In the genomic region with DNA sequence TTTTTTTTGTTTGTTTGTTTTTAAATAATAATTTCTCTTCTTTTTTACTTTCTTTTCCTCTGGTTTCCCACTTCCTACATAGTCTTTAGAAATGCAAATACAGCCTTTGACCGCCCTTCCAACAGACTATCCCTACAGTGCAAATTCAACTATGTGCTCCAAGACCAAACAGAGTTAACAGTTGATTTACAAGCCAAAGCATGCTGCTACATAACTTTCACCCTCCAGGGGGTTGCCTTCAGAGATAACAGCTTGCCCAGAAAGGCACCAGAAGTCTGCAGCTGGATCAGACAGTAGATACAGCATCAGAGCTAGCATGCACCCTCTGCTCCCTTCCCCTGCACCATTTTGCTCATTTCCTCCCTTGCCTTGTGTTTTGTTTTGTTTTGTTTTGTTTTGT, we compare ENCODE assay signal across 20 cellular contexts.
"Had no signal": no experiment of that assay in that cellular context is flagged by ENCODE, and none has a peak within 500 bp of the region (broad histone marks: within the 10 kb centered on the region; RNA-seq: fewer than 3 reads in every experiment).

No MANE protein-coding gene starts in this region.

- H3K4me3 ChIP-seq: lung, sigmoid colon, smooth muscle cell, upper lobe of left lung had no signal

- H3K27me3 ChIP-seq: foreskin keratinocyte, sigmoid colon, upper lobe of left lung had no signal

- H3K36me3 Mint-ChIP-seq: activated naive CD4-positive, alpha-beta T cell treated with anti-CD3 and anti-CD28 coated beads, Interleukin-2, amount 50 U/mL, for 72 hours; brain; naive thymus-derived CD4-positive, alpha-beta T cell had no signal

- H3K4me1 ChIP-seq: foreskin keratinocyte, sigmoid colon, upper lobe of left lung had no signal

- H3K4me3 Mint-ChIP-seq: activated CD8-positive, alpha-beta T cell treated with anti-CD3 and anti-CD28 coated beads, Interleukin-2, amount 10 ng/mL, durations not matched to agents 7 days and 5 days; brain; naive thymus-derived CD4-positive, alpha-beta T cell; T-helper 2 cell treated with Interferon-gamma antibody and Interleukin-4, amounts not matched to agents 5 μg/mL and 100 μg/mL, for 36 hours had no signal

- H3K27ac ChIP-seq: foreskin keratinocyte, sigmoid colon, upper lobe of left lung, WERI-Rb-1 had no signal

- ATAC-seq: activated CD8-positive, alpha-beta T cell treated with anti-CD3 and anti-CD28 coated beads, Interleukin-2, amount 10 ng/mL, durations not matched to agents 7 days and 5 days; activated naive CD4-positive, alpha-beta T cell treated with anti-CD3 and anti-CD28 coated beads, Interleukin-2, amount 50 U/mL, for 72 hours; foreskin keratinocyte; naive thymus-derived CD4-positive, alpha-beta T cell had no signal

- H3K9me3 ChIP-seq: sigmoid colon had no signal

- DNase-seq: activated CD4-positive, alpha-beta T cell treated with anti-CD3 and anti-CD28 coated beads for 1 hour; activated CD4-positive, alpha-beta T cell treated with anti-CD3 and anti-CD28 coated beads, Interleukin-2, amount 50 U/mL, for 1 hour; activated CD8-positive, alpha-beta T cell treated with anti-CD3 and anti-CD28 coated beads, Interleukin-2, amount 10 ng/mL, durations not matched to agents 7 days and 5 days; aorta; erythroblast; foreskin keratinocyte; kidney; naive thymus-derived CD4-positive, alpha-beta T cell; retina; sigmoid colon; stimulated activated CD4-positive, alpha-beta T cell treated with anti-CD3 and anti-CD28 coated beads, Interleukin-15, amount 100 ng/mL, for 24 hours; stimulated activated naive CD4-positive, alpha-beta T cell; upper lobe of left lung; WERI-Rb-1 had no signal

- H3K27ac Mint-ChIP-seq: activated CD8-positive, alpha-beta T cell treated with anti-CD3 and anti-CD28 coated beads, Interleukin-2, amount 10 ng/mL, durations not matched to agents 7 days and 5 days; activated naive CD4-positive, alpha-beta T cell treated with anti-CD3 and anti-CD28 coated beads, Interleukin-2, amount 50 U/mL, for 72 hours; brain; naive thymus-derived CD4-positive, alpha-beta T cell; progenitor cell of endocrine pancreas; T-helper 2 cell treated with Interferon-gamma antibody and Interleukin-4, amounts not matched to agents 5 μg/mL and 100 μg/mL, for 36 hours had no signal

- H3K36me3 ChIP-seq: sigmoid colon, upper lobe of left lung, WERI-Rb-1 had no signal

- H3K27me3 Mint-ChIP-seq: brain; naive thymus-derived CD4-positive, alpha-beta T cell; progenitor cell of endocrine pancreas had no signal

- H3K4me1 Mint-ChIP-seq: brain; naive thymus-derived CD4-positive, alpha-beta T cell had no signal
